In the genomic region with DNA sequence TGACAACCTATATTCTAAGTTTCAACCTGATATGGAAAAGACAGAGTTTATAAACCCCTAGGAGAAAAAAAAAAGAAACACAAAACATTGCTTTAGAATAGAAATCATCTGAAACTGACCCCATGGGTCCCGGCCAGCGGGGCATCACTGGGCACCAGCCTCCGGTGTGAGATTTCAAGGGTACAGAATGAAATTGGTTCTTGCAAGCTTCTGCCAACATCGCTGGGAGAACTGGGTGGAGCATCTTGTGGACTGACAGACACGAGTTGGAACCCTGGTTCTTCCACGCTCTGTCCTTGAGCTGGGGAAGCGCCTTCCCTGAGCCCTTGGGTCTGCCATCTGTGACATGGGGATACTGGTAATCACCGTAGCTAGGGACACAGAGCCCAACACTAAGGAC, we compare ENCODE assay signal across 23 cellular contexts.
DNase-seq lines count a peak whose midpoint lies in the region; TF ChIP-seq lines count a peak whose summit lies in the region.
"Had no signal": no experiment of that assay in that cellular context is flagged by ENCODE, and none has a peak within 500 bp of the region (broad histone marks: within the 10 kb centered on the region; RNA-seq: fewer than 3 reads in every experiment).

No MANE protein-coding gene starts in this region.

- H3K36me3 ChIP-seq in KMS-11 (ENCODE audit: insufficient read depth) = no peaks in the 10 kb centered on the region
- H3K36me3 ChIP-seq: BE2C, BLaER1 had no signal

- H3K79me2 ChIP-seq in KMS-11 (ENCODE audit: insufficient read depth, low read depth) = no peaks in the 10 kb centered on the region

- peaks cover 6% of the 10 kb centered on the region for H3K4me1 ChIP-seq in KMS-11 (ENCODE audit: low read depth, poor library complexity, severe bottlenecking)
- H3K4me1 ChIP-seq: BE2C, BLaER1 had no signal

- H4K20me1 ChIP-seq in KMS-11 (ENCODE audit: insufficient read depth) = no peaks in the 10 kb centered on the region
- H4K20me1 ChIP-seq: BLaER1 had no signal

- peaks cover 64% of the 10 kb centered on the region for H3K27me3 Mint-ChIP-seq in nephron (ENCODE audit: low read depth)

- H3K4me3 ChIP-seq in HL-60 (replicated peaks; ENCODE audit: insufficient read depth, low read length) (no peak overlapping the region), KMS-11 (IDR thresholded peaks at IDR 0.05; ENCODE audit: insufficient read depth, low read depth, low read length) (no peak overlapping the region)
- H3K4me3 ChIP-seq: BLaER1, GM12878 had no signal

- H3K27ac ChIP-seq in HL-60 (replicated peaks) (peak overlapping the region; percentile 70), KMS-11 (no peak overlapping the region)
- H3K27ac ChIP-seq: BLaER1 had no signal

- H3K4me2 ChIP-seq in KMS-11 = peak overlapping the region; percentile 21; the same call in 1 of the 2 replicates
- H3K4me2 ChIP-seq: BLaER1 had no signal

- H3K36me3 Mint-ChIP-seq in nephron (ENCODE audit: low read depth) = no peaks in the 10 kb centered on the region
- H3K36me3 Mint-ChIP-seq: CD14-positive monocyte; CD4-positive, alpha-beta memory T cell; CD4-positive, CD25-positive, alpha-beta regulatory T cell; CD8-positive, alpha-beta memory T cell had no signal

- H3K9ac ChIP-seq in KMS-11 = no peak overlapping the region
- H3K9ac ChIP-seq: BLaER1 had no signal

- H3K9me3 Mint-ChIP-seq in nephron = no peaks in the 10 kb centered on the region
- H3K9me3 Mint-ChIP-seq: CD14-positive monocyte; CD4-positive, alpha-beta memory T cell; CD4-positive, CD25-positive, alpha-beta regulatory T cell; CD8-positive, alpha-beta memory T cell had no signal

- peaks cover 25% of the 10 kb centered on the region for H3K4me1 Mint-ChIP-seq in nephron
- H3K4me1 Mint-ChIP-seq: CD4-positive, alpha-beta memory T cell; CD4-positive, CD25-positive, alpha-beta regulatory T cell; CD8-positive, alpha-beta memory T cell had no signal

- H3K4me3 Mint-ChIP-seq in nephron = no peak overlapping the region
- H3K4me3 Mint-ChIP-seq: CD14-positive monocyte; CD4-positive, alpha-beta memory T cell; CD4-positive, CD25-positive, alpha-beta regulatory T cell; CD8-positive, alpha-beta memory T cell had no signal

- no peak for DNase-seq in HL-60 (ENCODE audit: low read depth in 1 of 2, low spot score in 1 of 2)
- DNase-seq in NCI-H1694 (lab: John Stamatoyannopoulos, UW) = no peak
- no peak for DNase-seq in cortex of kidney (lab: John Stamatoyannopoulos, UW)
- DNase-seq: 8988T; ACHN; BE2C; C1 segment of cervical spinal cord; CD4-positive, alpha-beta memory T cell; CD4-positive, CD25-positive, alpha-beta regulatory T cell; CD8-positive, alpha-beta memory T cell; COR-L47; DMS 273 treated with DMSO at 0.1 percent for 48 hours; DMS153; DMS53; DMS79; DND-41; EL; GDM1 had no signal

- TF ChIP-seq CTCF in HL-60 (IDR thresholded peaks at IDR 0.05; ENCODE audit: insufficient read depth, low read length) = no peak
- no peak for TF ChIP-seq CTCF in KMS-11 (conservative IDR thresholded peaks at IDR 0.05; ENCODE audit: low read depth, low read length)
- TF ChIP-seq CTCF in nephron (IDR thresholded peaks at IDR 0.05; ENCODE audit: unreplicated experiment in 3 of 3) = no peak

- H3K27me3 ChIP-seq in HL-60 (ENCODE audit: insufficient read depth, poor library complexity, severe bottlenecking) (no peaks in the 10 kb centered on the region), KMS-11 (ENCODE audit: insufficient read depth, low read depth) (no peaks in the 10 kb centered on the region)
- H3K27me3 ChIP-seq: BE2C, BLaER1 had no signal

- no peak overlapping the region for H2AFZ ChIP-seq in KMS-11 (ENCODE audit: low read depth)

- peak overlapping the region in 2 of 3 experiments; percentile 82 to 95 for H3K27ac Mint-ChIP-seq in nephron
- H3K27ac Mint-ChIP-seq: CD14-positive monocyte; CD4-positive, alpha-beta memory T cell; CD4-positive, CD25-positive, alpha-beta regulatory T cell; CD8-positive, alpha-beta memory T cell had no signal
